Comparison of ENCODE assay signal across 1 cellular context in the genomic region with DNA sequence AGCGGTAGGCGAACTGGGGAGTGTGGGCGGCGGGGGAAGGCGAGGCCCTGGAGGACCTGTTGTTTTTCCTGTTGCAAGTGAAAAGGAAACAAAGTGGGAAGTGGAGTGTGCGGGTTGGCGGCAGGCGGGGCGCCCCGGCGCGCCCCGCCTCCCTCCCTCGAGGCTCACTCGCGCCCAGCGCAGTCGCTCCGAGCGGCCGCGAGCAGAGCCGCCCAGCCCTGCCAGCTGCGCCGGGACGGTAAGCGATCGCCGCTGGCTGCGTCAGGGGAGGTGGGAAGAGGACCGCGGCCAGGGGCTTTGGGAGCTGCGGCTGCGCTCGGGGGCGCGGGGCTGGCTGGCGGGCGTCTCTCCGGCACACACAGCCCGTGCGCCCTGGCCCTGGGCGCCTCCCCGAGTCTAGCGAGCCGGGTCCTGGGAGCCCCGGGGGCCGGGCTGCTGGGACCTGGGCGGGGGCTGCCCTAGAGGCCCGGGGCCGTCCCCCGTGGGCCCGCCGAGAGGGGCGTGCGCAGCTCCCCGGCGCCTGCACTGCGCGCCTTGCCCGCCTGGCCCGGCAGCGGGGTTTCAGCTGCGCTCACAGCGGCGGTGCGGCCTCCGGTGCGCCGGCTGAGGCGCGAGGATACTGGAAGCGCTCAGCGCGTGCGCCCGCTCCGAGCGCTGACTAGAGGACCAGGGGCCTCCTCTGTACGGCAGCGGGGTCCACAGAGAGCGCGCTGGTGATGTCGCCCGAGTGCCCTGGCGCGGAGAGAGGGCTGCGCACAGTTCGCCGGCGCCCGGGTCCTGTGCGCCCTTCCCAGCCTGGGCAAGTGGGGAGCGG.
TF ChIP-seq lines count a peak whose summit lies in the region.

A gene (plus strand): TSS at position 167 of the 814 bp plus-strand sequence. CDS start 58,725 bp downstream, outside the sequence.

TF ChIP-seq in K562, 482 proteins besides CTCF, POLR2A, EP300 and RAD21 (continued from another document and continues in another):
- TF ChIP-seq, protein P1, sequence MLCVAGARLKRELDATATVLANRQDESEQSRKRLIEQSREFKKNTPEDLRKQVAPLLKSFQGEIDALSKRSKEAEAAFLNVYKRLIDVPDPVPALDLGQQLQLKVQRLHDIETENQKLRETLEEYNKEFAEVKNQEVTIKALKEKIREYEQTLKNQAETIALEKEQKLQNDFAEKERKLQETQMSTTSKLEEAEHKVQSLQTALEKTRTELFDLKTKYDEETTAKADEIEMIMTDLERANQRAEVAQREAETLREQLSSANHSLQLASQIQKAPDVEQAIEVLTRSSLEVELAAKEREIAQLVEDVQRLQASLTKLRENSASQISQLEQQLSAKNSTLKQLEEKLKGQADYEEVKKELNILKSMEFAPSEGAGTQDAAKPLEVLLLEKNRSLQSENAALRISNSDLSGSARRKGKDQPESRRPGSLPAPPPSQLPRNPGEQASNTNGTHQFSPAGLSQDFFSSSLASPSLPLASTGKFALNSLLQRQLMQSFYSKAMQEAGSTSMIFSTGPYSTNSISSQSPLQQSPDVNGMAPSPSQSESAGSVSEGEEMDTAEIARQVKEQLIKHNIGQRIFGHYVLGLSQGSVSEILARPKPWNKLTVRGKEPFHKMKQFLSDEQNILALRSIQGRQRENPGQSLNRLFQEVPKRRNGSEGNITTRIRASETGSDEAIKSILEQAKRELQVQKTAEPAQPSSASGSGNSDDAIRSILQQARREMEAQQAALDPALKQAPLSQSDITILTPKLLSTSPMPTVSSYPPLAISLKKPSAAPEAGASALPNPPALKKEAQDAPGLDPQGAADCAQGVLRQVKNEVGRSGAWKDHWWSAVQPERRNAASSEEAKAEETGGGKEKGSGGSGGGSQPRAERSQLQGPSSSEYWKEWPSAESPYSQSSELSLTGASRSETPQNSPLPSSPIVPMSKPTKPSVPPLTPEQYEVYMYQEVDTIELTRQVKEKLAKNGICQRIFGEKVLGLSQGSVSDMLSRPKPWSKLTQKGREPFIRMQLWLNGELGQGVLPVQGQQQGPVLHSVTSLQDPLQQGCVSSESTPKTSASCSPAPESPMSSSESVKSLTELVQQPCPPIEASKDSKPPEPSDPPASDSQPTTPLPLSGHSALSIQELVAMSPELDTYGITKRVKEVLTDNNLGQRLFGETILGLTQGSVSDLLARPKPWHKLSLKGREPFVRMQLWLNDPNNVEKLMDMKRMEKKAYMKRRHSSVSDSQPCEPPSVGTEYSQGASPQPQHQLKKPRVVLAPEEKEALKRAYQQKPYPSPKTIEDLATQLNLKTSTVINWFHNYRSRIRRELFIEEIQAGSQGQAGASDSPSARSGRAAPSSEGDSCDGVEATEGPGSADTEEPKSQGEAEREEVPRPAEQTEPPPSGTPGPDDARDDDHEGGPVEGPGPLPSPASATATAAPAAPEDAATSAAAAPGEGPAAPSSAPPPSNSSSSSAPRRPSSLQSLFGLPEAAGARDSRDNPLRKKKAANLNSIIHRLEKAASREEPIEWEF (CRISPR knock-in tag; IDR thresholded peaks at IDR 0.05) = no peak
- TF ChIP-seq HDAC6 (IDR thresholded peaks at IDR 0.05; ENCODE audit: low read depth, low read length) (peak; percentile 93), CTBP1 (IDR thresholded peaks at IDR 0.05; ENCODE audit: borderline replicate concordance) (0 out of 2 replicates have a peak, but pooled peaks have one; percentile 35), ZBTB7A (IDR thresholded peaks at IDR 0.05; ENCODE audit: borderline replicate concordance, control insufficient read depth, low read depth, low read length) (0 out of 2 replicates have a peak, but pooled peaks have one; percentile 31), SREBF1 (IDR thresholded peaks at IDR 0.05; ENCODE audit: borderline replicate concordance, low read depth, low read length) (no peak), ZNF408 (CRISPR knock-in tag; IDR thresholded peaks at IDR 0.05; ENCODE audit: low read depth) (no peak), HMG20B (CRISPR knock-in tag; IDR thresholded peaks at IDR 0.05) (no peak), PHF8 (IDR thresholded peaks at IDR 0.05; ENCODE audit: borderline replicate concordance, low read length) (peak; percentile 60; the same call in 1 of the 2 replicates), ZFX (CRISPR knock-in tag; IDR thresholded peaks at IDR 0.05) (peak; percentile 83), RBFOX2 (IDR thresholded peaks at IDR 0.05; ENCODE audit: low read depth, low read length) (peak; percentile 37; the same call in 1 of the 2 replicates), TEAD1 (CRISPR knock-in tag; IDR thresholded peaks at IDR 0.05) (0 out of 4 replicates have a peak, but pooled peaks of 1 of the 2 experiments have one; percentile 50)
- TF ChIP-seq, protein P2, sequence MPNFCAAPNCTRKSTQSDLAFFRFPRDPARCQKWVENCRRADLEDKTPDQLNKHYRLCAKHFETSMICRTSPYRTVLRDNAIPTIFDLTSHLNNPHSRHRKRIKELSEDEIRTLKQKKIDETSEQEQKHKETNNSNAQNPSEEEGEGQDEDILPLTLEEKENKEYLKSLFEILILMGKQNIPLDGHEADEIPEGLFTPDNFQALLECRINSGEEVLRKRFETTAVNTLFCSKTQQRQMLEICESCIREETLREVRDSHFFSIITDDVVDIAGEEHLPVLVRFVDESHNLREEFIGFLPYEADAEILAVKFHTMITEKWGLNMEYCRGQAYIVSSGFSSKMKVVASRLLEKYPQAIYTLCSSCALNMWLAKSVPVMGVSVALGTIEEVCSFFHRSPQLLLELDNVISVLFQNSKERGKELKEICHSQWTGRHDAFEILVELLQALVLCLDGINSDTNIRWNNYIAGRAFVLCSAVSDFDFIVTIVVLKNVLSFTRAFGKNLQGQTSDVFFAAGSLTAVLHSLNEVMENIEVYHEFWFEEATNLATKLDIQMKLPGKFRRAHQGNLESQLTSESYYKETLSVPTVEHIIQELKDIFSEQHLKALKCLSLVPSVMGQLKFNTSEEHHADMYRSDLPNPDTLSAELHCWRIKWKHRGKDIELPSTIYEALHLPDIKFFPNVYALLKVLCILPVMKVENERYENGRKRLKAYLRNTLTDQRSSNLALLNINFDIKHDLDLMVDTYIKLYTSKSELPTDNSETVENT (CRISPR knock-in tag; IDR thresholded peaks at IDR 0.05) = 0 out of 2 replicates have a peak, but pooled peaks have one; percentile 5
- TF ChIP-seq, protein P3, sequence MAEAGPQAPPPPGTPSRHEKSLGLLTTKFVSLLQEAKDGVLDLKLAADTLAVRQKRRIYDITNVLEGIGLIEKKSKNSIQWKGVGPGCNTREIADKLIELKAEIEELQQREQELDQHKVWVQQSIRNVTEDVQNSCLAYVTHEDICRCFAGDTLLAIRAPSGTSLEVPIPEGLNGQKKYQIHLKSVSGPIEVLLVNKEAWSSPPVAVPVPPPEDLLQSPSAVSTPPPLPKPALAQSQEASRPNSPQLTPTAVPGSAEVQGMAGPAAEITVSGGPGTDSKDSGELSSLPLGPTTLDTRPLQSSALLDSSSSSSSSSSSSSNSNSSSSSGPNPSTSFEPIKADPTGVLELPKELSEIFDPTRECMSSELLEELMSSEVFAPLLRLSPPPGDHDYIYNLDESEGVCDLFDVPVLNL (CRISPR knock-in tag; IDR thresholded peaks at IDR 0.05; ENCODE audit: low read depth) = no peak
- TF ChIP-seq, protein P4, sequence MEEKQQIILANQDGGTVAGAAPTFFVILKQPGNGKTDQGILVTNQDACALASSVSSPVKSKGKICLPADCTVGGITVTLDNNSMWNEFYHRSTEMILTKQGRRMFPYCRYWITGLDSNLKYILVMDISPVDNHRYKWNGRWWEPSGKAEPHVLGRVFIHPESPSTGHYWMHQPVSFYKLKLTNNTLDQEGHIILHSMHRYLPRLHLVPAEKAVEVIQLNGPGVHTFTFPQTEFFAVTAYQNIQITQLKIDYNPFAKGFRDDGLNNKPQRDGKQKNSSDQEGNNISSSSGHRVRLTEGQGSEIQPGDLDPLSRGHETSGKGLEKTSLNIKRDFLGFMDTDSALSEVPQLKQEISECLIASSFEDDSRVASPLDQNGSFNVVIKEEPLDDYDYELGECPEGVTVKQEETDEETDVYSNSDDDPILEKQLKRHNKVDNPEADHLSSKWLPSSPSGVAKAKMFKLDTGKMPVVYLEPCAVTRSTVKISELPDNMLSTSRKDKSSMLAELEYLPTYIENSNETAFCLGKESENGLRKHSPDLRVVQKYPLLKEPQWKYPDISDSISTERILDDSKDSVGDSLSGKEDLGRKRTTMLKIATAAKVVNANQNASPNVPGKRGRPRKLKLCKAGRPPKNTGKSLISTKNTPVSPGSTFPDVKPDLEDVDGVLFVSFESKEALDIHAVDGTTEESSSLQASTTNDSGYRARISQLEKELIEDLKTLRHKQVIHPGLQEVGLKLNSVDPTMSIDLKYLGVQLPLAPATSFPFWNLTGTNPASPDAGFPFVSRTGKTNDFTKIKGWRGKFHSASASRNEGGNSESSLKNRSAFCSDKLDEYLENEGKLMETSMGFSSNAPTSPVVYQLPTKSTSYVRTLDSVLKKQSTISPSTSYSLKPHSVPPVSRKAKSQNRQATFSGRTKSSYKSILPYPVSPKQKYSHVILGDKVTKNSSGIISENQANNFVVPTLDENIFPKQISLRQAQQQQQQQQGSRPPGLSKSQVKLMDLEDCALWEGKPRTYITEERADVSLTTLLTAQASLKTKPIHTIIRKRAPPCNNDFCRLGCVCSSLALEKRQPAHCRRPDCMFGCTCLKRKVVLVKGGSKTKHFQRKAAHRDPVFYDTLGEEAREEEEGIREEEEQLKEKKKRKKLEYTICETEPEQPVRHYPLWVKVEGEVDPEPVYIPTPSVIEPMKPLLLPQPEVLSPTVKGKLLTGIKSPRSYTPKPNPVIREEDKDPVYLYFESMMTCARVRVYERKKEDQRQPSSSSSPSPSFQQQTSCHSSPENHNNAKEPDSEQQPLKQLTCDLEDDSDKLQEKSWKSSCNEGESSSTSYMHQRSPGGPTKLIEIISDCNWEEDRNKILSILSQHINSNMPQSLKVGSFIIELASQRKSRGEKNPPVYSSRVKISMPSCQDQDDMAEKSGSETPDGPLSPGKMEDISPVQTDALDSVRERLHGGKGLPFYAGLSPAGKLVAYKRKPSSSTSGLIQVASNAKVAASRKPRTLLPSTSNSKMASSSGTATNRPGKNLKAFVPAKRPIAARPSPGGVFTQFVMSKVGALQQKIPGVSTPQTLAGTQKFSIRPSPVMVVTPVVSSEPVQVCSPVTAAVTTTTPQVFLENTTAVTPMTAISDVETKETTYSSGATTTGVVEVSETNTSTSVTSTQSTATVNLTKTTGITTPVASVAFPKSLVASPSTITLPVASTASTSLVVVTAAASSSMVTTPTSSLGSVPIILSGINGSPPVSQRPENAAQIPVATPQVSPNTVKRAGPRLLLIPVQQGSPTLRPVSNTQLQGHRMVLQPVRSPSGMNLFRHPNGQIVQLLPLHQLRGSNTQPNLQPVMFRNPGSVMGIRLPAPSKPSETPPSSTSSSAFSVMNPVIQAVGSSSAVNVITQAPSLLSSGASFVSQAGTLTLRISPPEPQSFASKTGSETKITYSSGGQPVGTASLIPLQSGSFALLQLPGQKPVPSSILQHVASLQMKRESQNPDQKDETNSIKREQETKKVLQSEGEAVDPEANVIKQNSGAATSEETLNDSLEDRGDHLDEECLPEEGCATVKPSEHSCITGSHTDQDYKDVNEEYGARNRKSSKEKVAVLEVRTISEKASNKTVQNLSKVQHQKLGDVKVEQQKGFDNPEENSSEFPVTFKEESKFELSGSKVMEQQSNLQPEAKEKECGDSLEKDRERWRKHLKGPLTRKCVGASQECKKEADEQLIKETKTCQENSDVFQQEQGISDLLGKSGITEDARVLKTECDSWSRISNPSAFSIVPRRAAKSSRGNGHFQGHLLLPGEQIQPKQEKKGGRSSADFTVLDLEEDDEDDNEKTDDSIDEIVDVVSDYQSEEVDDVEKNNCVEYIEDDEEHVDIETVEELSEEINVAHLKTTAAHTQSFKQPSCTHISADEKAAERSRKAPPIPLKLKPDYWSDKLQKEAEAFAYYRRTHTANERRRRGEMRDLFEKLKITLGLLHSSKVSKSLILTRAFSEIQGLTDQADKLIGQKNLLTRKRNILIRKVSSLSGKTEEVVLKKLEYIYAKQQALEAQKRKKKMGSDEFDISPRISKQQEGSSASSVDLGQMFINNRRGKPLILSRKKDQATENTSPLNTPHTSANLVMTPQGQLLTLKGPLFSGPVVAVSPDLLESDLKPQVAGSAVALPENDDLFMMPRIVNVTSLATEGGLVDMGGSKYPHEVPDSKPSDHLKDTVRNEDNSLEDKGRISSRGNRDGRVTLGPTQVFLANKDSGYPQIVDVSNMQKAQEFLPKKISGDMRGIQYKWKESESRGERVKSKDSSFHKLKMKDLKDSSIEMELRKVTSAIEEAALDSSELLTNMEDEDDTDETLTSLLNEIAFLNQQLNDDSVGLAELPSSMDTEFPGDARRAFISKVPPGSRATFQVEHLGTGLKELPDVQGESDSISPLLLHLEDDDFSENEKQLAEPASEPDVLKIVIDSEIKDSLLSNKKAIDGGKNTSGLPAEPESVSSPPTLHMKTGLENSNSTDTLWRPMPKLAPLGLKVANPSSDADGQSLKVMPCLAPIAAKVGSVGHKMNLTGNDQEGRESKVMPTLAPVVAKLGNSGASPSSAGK (IDR thresholded peaks at IDR 0.05) = 0 out of 2 replicates have a peak, but pooled peaks have one; percentile 31
- TF ChIP-seq, protein P5, sequence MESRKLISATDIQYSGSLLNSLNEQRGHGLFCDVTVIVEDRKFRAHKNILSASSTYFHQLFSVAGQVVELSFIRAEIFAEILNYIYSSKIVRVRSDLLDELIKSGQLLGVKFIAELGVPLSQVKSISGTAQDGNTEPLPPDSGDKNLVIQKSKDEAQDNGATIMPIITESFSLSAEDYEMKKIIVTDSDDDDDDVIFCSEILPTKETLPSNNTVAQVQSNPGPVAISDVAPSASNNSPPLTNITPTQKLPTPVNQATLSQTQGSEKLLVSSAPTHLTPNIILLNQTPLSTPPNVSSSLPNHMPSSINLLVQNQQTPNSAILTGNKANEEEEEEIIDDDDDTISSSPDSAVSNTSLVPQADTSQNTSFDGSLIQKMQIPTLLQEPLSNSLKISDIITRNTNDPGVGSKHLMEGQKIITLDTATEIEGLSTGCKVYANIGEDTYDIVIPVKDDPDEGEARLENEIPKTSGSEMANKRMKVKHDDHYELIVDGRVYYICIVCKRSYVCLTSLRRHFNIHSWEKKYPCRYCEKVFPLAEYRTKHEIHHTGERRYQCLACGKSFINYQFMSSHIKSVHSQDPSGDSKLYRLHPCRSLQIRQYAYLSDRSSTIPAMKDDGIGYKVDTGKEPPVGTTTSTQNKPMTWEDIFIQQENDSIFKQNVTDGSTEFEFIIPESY (CRISPR knock-in tag; IDR thresholded peaks at IDR 0.05) = peak; percentile 35; the same call in 1 of the 2 replicates
- TF ChIP-seq, protein P6, sequence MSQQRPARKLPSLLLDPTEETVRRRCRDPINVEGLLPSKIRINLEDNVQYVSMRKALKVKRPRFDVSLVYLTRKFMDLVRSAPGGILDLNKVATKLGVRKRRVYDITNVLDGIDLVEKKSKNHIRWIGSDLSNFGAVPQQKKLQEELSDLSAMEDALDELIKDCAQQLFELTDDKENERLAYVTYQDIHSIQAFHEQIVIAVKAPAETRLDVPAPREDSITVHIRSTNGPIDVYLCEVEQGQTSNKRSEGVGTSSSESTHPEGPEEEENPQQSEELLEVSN (IDR thresholded peaks at IDR 0.05; ENCODE audit: borderline replicate concordance in 1 of 2, extremely low read depth in 1 of 2, insufficient read depth in 1 of 2, insufficient read length in 1 of 2, low read depth in 1 of 2, low read length in 1 of 2, poor library complexity in 1 of 2, severe bottlenecking in 1 of 2) = peak in 1 of 2 experiments; percentile 87
- TF ChIP-seq, protein P7, sequence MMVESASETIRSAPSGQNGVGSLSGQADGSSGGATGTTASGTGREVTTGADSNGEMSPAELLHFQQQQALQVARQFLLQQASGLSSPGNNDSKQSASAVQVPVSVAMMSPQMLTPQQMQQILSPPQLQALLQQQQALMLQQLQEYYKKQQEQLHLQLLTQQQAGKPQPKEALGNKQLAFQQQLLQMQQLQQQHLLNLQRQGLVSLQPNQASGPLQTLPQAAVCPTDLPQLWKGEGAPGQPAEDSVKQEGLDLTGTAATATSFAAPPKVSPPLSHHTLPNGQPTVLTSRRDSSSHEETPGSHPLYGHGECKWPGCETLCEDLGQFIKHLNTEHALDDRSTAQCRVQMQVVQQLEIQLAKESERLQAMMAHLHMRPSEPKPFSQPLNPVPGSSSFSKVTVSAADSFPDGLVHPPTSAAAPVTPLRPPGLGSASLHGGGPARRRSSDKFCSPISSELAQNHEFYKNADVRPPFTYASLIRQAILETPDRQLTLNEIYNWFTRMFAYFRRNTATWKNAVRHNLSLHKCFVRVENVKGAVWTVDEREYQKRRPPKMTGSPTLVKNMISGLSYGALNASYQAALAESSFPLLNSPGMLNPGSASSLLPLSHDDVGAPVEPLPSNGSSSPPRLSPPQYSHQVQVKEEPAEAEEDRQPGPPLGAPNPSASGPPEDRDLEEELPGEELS (CRISPR knock-in tag; IDR thresholded peaks at IDR 0.05; ENCODE audit: borderline replicate concordance) = peak; percentile 53; the same call in 1 of the 2 replicates
